Comparison of ENCODE assay signal across 1 cellular context in genomic region chr20:62164879-62165761, GRCh38.
TF ChIP-seq lines count a peak whose summit lies in the region.

No MANE protein-coding gene starts in this region.

TF ChIP-seq in GM23338, 12 proteins besides CTCF, POLR2A, EP300 and RAD21 (continued from another document):
- TF ChIP-seq ZNF462 (CRISPR knock-in tag; IDR thresholded peaks at IDR 0.05) (no peak), EZH2 (IDR thresholded peaks at IDR 0.05; ENCODE audit: low read depth, unreplicated experiment) (no peak), NANOG (IDR thresholded peaks at IDR 0.05; ENCODE audit: borderline replicate concordance) (no peak), POLR2AphosphoS5 (IDR thresholded peaks at IDR 0.05; ENCODE audit: low read depth) (no peak), ZNF331 (CRISPR knock-in tag; IDR thresholded peaks at IDR 0.05; ENCODE audit: low read depth) (no peak), ZNF114 (CRISPR knock-in tag; IDR thresholded peaks at IDR 0.05) (no peak)
